30 cellular contexts compared by ENCODE assay signal in genomic region chr5:95699337-95699736, GRCh38. TPM values are rescaled to one million over a fixed set of nuclear protein-coding genes. Genes with fewer than 3 reads are reported as not detected.
DNase-seq lines count a peak whose midpoint lies in the region; ATAC-seq, FAIRE-seq and TF ChIP-seq lines count a peak whose summit lies in the region.
"Had no signal": no experiment of that assay in that cellular context is flagged by ENCODE, and none has a peak within 500 bp of the region (broad histone marks: within the 10 kb centered on the region; RNA-seq: fewer than 3 reads in every experiment).

No MANE protein-coding gene starts in this region.

- H3K27me3 Mint-ChIP-seq in mesothelial cell of epicardium (ENCODE audit: low read depth) (no peaks in the 10 kb centered on the region), osteocyte (ENCODE audit: unreplicated experiment) (no peaks in the 10 kb centered on the region)

- intact Hi-C loops in left cardiac atrium (cut with DNase I): no loop called here
- intact Hi-C loops in K562 (cut with micrococcal nuclease): no loop called here
- intact Hi-C loops in aorta (cut with DNase I): no loop called here

- H3K79me2 ChIP-seq in K562 (ENCODE audit: control insufficient read depth, insufficient read depth, low read length): no peaks in the 10 kb centered on the region

- no peak overlapping the region for H3K9ac ChIP-seq in K562 (ENCODE audit: insufficient read depth in 1 of 2, low read depth in 2 of 2, low read length in 2 of 2)
- H3K9ac ChIP-seq: BLaER1 had no signal

- no peak for TF ChIP-seq POLR2A in K562 (conservative IDR thresholded peaks at IDR 0.05)

- no peaks in the 10 kb centered on the region for H3K27me3 ChIP-seq in cardiac muscle cell
- no peaks in the 10 kb centered on the region for H3K27me3 ChIP-seq in K562 (ENCODE audit: control insufficient read depth in 2 of 2, insufficient read depth in 2 of 2, low read length in 2 of 2)
- no peaks in the 10 kb centered on the region for H3K27me3 ChIP-seq in aorta (ENCODE audit: control insufficient read depth in 1 of 2, insufficient read depth in 2 of 2, low read length in 1 of 2)
- H3K27me3 ChIP-seq: BE2C, BLaER1 had no signal

- H3K9me3 Mint-ChIP-seq in mesothelial cell of epicardium (no peaks in the 10 kb centered on the region), osteocyte (ENCODE audit: unreplicated experiment) (no peaks in the 10 kb centered on the region)
- H3K9me3 Mint-ChIP-seq: CD14-positive monocyte; CD4-positive, alpha-beta memory T cell had no signal

- CTCF ChIA-PET in K562 (lab: Yijun Ruan, JAX; ENCODE audit: low intra/inter-chr PET ratio): no interaction called here

- in situ Hi-C loops in K562 (cut with MboI): no loop called here

- ATAC-seq in left cardiac atrium (no peak), K562 (no peak), aorta (ENCODE audit: low FRiP score) (no peak), HG02852 (IDR thresholded peaks at IDR 0.05; ENCODE audit: unreplicated experiment) (no peak)
- ATAC-seq: GM12878 had no signal

- H3K36me3 ChIP-seq in cardiac muscle cell (no peaks in the 10 kb centered on the region), K562 (ENCODE audit: control insufficient read depth, insufficient read depth, low read length) (no peaks in the 10 kb centered on the region), aorta (ENCODE audit: control insufficient read depth in 1 of 2, insufficient read depth in 2 of 2, low read length in 1 of 2) (no peaks in the 10 kb centered on the region)
- H3K36me3 ChIP-seq: BE2C, BLaER1 had no signal

- POLR2A ChIA-PET in K562 (lab: Yijun Ruan, JAX): interaction anchor here (0.6 to 2.2 kb wide), 4 partner anchors 10 to 145 kb away, joined by 3 to 9 read pairs (median 4); partner anchors contain the start of genes RHOBTB3 and SKIC3

- H3K27ac Mint-ChIP-seq in mesothelial cell of epicardium (peak overlapping the region; percentile 1), osteocyte (ENCODE audit: unreplicated experiment) (no peak overlapping the region)
- H3K27ac Mint-ChIP-seq: CD14-positive monocyte; CD4-positive, CD25-positive, alpha-beta regulatory T cell; CD8-positive, alpha-beta memory T cell had no signal

- H3K9me3 ChIP-seq in cardiac muscle cell (ENCODE audit: low read depth): no peaks in the 10 kb centered on the region
- H3K9me3 ChIP-seq in K562 (replicated peaks; ENCODE audit: control insufficient read depth, insufficient read depth, low read depth, low read length): no peaks in the 10 kb centered on the region
- H3K9me3 ChIP-seq in aorta (ENCODE audit: control insufficient read depth, low read length): peaks cover 1% of the 10 kb centered on the region
- H3K9me3 ChIP-seq: BE2C, BLaER1 had no signal

- DNase-seq in cardiac muscle cell (ENCODE audit: low read depth in 1 of 2, low spot score in 1 of 2) (no peak), left cardiac atrium (no peak), K562 (ENCODE audit: extremely low read depth in 1 of 4, low spot score in 3 of 4) (no peak), mesothelial cell of epicardium (ENCODE audit: low spot score in 2 of 2, unreplicated experiment in 2 of 2) (no peak), osteocyte (ENCODE audit: extremely low spot score, unreplicated experiment) (no peak), aorta (no peak)
- DNase-seq: 8988T; ACHN; BE2C; C1 segment of cervical spinal cord; CD4-positive, alpha-beta memory T cell; CD4-positive, CD25-positive, alpha-beta regulatory T cell; CD8-positive, alpha-beta memory T cell; COR-L47; DMS 273 treated with DMSO at 0.1 percent for 48 hours; DMS153; DMS53; DMS79; DND-41; EL; GDM1 had no signal

- peak overlapping the region; percentile 98; the same call in 1 of the 2 replicates for H2AFZ ChIP-seq in K562 (ENCODE audit: low read depth, low read length)

- FAIRE-seq in K562 (lab: Jason Lieb, UNC): no peak
- FAIRE-seq: A204.1, GM12878, GM12892, GM18507 had no signal

- TF ChIP-seq CTCF in cardiac muscle cell (IDR thresholded peaks at IDR 0.05; ENCODE audit: low read depth, low read length) (no peak), K562 (IDR thresholded peaks at IDR 0.05 in 2 of 3, conservative IDR thresholded peaks at IDR 0.05 in 1 of 3; ENCODE audit: insufficient read depth in 2 of 3, low read depth in 1 of 3, low read length in 3 of 3) (no peak), mesothelial cell of epicardium (IDR thresholded peaks at IDR 0.05; ENCODE audit: unreplicated experiment) (no peak), osteocyte (IDR thresholded peaks at IDR 0.05) (no peak)

- H3K36me3 Mint-ChIP-seq in mesothelial cell of epicardium (no peaks in the 10 kb centered on the region), osteocyte (ENCODE audit: unreplicated experiment) (peaks cover 5% of the 10 kb centered on the region)
- H3K36me3 Mint-ChIP-seq: CD14-positive monocyte; CD4-positive, CD25-positive, alpha-beta regulatory T cell; CD8-positive, alpha-beta memory T cell had no signal

- H3K4me3 ChIP-seq in cardiac muscle cell (no peak overlapping the region), K562 (no peak overlapping the region), aorta (ENCODE audit: low read length in 2 of 2) (no peak overlapping the region)
- H3K4me3 ChIP-seq: BLaER1, GM12878 had no signal

- H3K9me1 ChIP-seq in K562 (ENCODE audit: control insufficient read depth, insufficient read depth, low read length): no peaks in the 10 kb centered on the region

- BruUV-seq in K562 (replicated peaks; lab: Mats Ljungman, UMichigan): no TSS peak

- H3K4me3 Mint-ChIP-seq in mesothelial cell of epicardium: no peak overlapping the region
- H3K4me3 Mint-ChIP-seq in osteocyte (ENCODE audit: unreplicated experiment): no peak overlapping the region
- H3K4me3 Mint-ChIP-seq: CD14-positive monocyte; CD4-positive, alpha-beta memory T cell; CD4-positive, CD25-positive, alpha-beta regulatory T cell; CD8-positive, alpha-beta memory T cell had no signal

- no peak for TF ChIP-seq RAD21 in K562 (CRISPR knock-in tag; conservative IDR thresholded peaks at IDR 0.05 in 1 of 2, IDR thresholded peaks at IDR 0.05 in 1 of 2)

- WGBS in K562 (ENCODE audit: insufficient coverage, low coverage, missing lambda C conversion rate): 93% methylated on average over 1 of the region's 1 CpG
- 97 to 99% methylated on average over 1 of the region's 1 CpG for WGBS in aorta, 2 donors

- H4K20me1 ChIP-seq in K562 (replicated peaks; ENCODE audit: control insufficient read depth, insufficient read depth, low read length): no peaks in the 10 kb centered on the region
- H4K20me1 ChIP-seq: BLaER1 had no signal

- TF ChIP-seq EP300 in K562 (IDR thresholded peaks at IDR 0.05; ENCODE audit: low read length): no peak

- H3K4me1 ChIP-seq in cardiac muscle cell (ENCODE audit: low read depth) (peaks cover 28% of the 10 kb centered on the region), K562 (replicated peaks in 1 of 2; ENCODE audit: control insufficient read depth in 2 of 2, insufficient read depth in 2 of 2, low read length in 2 of 2) (peaks cover 3 to 20% of the 10 kb centered on the region in 2 experiments; a peak in 3 of 5 replicates), aorta (ENCODE audit: control insufficient read depth in 1 of 2, insufficient read depth in 2 of 2, low read length in 2 of 2) (no peaks in the 10 kb centered on the region)
- H3K4me1 ChIP-seq: BLaER1 had no signal

- H3K27ac ChIP-seq in cardiac muscle cell: peak overlapping the region; percentile 81
- H3K27ac ChIP-seq in K562 (ENCODE audit: extremely low read depth, low read depth, low read length): no peak overlapping the region
- H3K27ac ChIP-seq in aorta (ENCODE audit: low read depth in 1 of 2, low read length in 2 of 2): no peak overlapping the region
- H3K27ac ChIP-seq: BLaER1 had no signal

- H3K4me2 ChIP-seq in K562 (ENCODE audit: insufficient read depth, low read length): no peak overlapping the region
- H3K4me2 ChIP-seq: BLaER1 had no signal

- H3K4me1 Mint-ChIP-seq in mesothelial cell of epicardium: peaks cover 22% of the 10 kb centered on the region
- peaks cover 44% of the 10 kb centered on the region for H3K4me1 Mint-ChIP-seq in osteocyte (ENCODE audit: unreplicated experiment)
- H3K4me1 Mint-ChIP-seq: CD14-positive monocyte; CD4-positive, alpha-beta memory T cell; CD4-positive, CD25-positive, alpha-beta regulatory T cell; CD8-positive, alpha-beta memory T cell had no signal

RNA-seq across cellular contexts. Expression of gene SPATA9, which starts 16.5 kb away (rescaled TPM):
- total RNA-seq in cardiac muscle cell: 0.45 and 1.0 TPM in 2 replicates
- 1.3 and 1.8 TPM in 2 replicates for polyA plus RNA-seq in cardiac muscle cell
- under 1 TPM; 0.21 to 0.47 TPM for total RNA-seq in left cardiac atrium
- not detected in 2 replicates for total RNA-seq in K562 (2011; cell fraction: chromatin; rRNA removed; ENCODE audit: low replicate concordance)
- total RNA-seq in K562 (2011; cell fraction: nucleolus; rRNA removed): not detected in 2 replicates
- not detected in 2 replicates for total RNA-seq in K562 (2011; cell fraction: nucleoplasm; rRNA removed)
- 0.24 TPM in 1 of 2 replicates, not detected in the other for total RNA-seq in K562 (2014; rRNA removed)
- total RNA-seq in K562 (2014; rRNA removed; fragmentation: Illumina TruSeq; extraction: Trizol): not detected in 2 replicates
- total RNA-seq in K562 (2015; rRNA removed; fragmentation: Illumina TruSeq; extraction: Trizol): 0.40 TPM in 1 of 2 replicates, not detected in the other
- total RNA-seq in K562 (2021): 0.11 TPM in 1 of 2 replicates, not detected in the other
- polyA plus RNA-seq in K562 (2011; rRNA removed): 0.28 and 0.38 TPM in 2 replicates
- polyA plus RNA-seq in K562 (2011; cell fraction: cytosol; rRNA removed): 0.09 TPM in 1 of 2 replicates, not detected in the other
- polyA plus RNA-seq in K562 (2011; cell fraction: nucleus; rRNA removed): 0.14 and 0.24 TPM in 2 replicates
- polyA plus RNA-seq in K562 (2012): 1.6 and 1.8 TPM in 2 replicates
- polyA plus RNA-seq in K562 (2014; fragmentation: Illumina TruSeq; extraction: Trizol): 0.16 TPM in 1 of 2 replicates, not detected in the other
- polyA plus RNA-seq in K562 (2014; fragmentation: Nextera tagmentation; extraction: Ambion mirVana): 1 to 10 TPM; 3.4 to 5.5 TPM
- polyA plus RNA-seq in K562 (2014; rRNA removed): 0.05 and 0.16 TPM in 2 replicates
- 0.18 TPM in 1 of 2 replicates, not detected in the other for polyA minus RNA-seq in K562 (2011; rRNA and poly(A)+ RNA removed)
- polyA minus RNA-seq in K562 (2011; cell fraction: cytosol; rRNA and poly(A)+ RNA removed): not detected in 2 replicates
- not detected in 2 replicates for polyA minus RNA-seq in K562 (2011; cell fraction: nucleus; rRNA and poly(A)+ RNA removed)
- 0.74 to 1.3 TPM (median 0.95 TPM) in 3 replicates for total RNA-seq in mesothelial cell of epicardium
- total RNA-seq in osteocyte: 3.0 and 3.8 TPM in 2 replicates
- under 1 TPM; 0.45 to 0.60 TPM for total RNA-seq in aorta
- polyA plus RNA-seq in aorta: under 1 TPM in 1 of 2 donors, not detected in 1; 0.38 TPM
- total RNA-seq: A673; CD4-positive, alpha-beta memory T cell; CD4-positive, CD25-positive, alpha-beta regulatory T cell; CD8-positive, alpha-beta memory T cell; G401 had no signal
- polyA plus RNA-seq: CD14-positive monocyte; CD8-positive, alpha-beta memory T cell had no signal

RNA-seq across cellular contexts. Expression of gene RHOBTB3, which starts 31.8 kb away (rescaled TPM):
- total RNA-seq in cardiac muscle cell (343 and 477 TPM in 2 replicates), left cardiac atrium (100 to 1,000 TPM; 101 to 110 TPM), K562 (2014; rRNA removed) (107 and 112 TPM in 2 replicates), K562 (2014; rRNA removed; fragmentation: Illumina TruSeq; extraction: Trizol) (142 and 164 TPM in 2 replicates), K562 (2015; rRNA removed; fragmentation: Illumina TruSeq; extraction: Trizol) (133 and 143 TPM in 2 replicates), K562 (2021) (124 and 142 TPM in 2 replicates), mesothelial cell of epicardium (146 to 154 TPM (median 153 TPM) in 3 replicates), osteocyte (190 and 208 TPM in 2 replicates), aorta (10 to 100 TPM; 36.8 to 53.2 TPM)
- polyA plus RNA-seq in cardiac muscle cell (455 and 589 TPM in 2 replicates), K562 (2011; rRNA removed) (128 and 166 TPM in 2 replicates), K562 (2014; fragmentation: Illumina TruSeq; extraction: Trizol) (111 and 115 TPM in 2 replicates), K562 (2014; fragmentation: Nextera tagmentation; extraction: Ambion mirVana) (10 to 100 TPM; 39.7 to 53.0 TPM), K562 (2014; rRNA removed) (78.4 and 81.2 TPM in 2 replicates), aorta (10 to 100 TPM; 11.8 to 13.4 TPM)
- total RNA-seq in K562 (2011; cell fraction: chromatin; rRNA removed; ENCODE audit: low replicate concordance): 221 and 302 TPM in 2 replicates
- total RNA-seq in K562 (2011; cell fraction: nucleolus; rRNA removed): 117 and 137 TPM in 2 replicates
- total RNA-seq in K562 (2011; cell fraction: nucleoplasm; rRNA removed): 147 and 234 TPM in 2 replicates
- polyA plus RNA-seq in K562 (2011; cell fraction: cytosol; rRNA removed): 180 and 257 TPM in 2 replicates
- 207 and 234 TPM in 2 replicates for polyA plus RNA-seq in K562 (2011; cell fraction: nucleus; rRNA removed)
- polyA plus RNA-seq in K562 (2012): 73.9 and 97.8 TPM in 2 replicates
- 373 and 438 TPM in 2 replicates for polyA minus RNA-seq in K562 (2011; rRNA and poly(A)+ RNA removed)
- 200 and 263 TPM in 2 replicates for polyA minus RNA-seq in K562 (2011; cell fraction: cytosol; rRNA and poly(A)+ RNA removed)
- polyA minus RNA-seq in K562 (2011; cell fraction: nucleus; rRNA and poly(A)+ RNA removed): 246 and 302 TPM in 2 replicates

RNA-seq across cellular contexts. Expression of gene RFESD, which starts 52.8 kb away (rescaled TPM):
- total RNA-seq in cardiac muscle cell: 0.11 and 1.3 TPM in 2 replicates
- polyA plus RNA-seq in cardiac muscle cell: 3.9 and 5.8 TPM in 2 replicates
- 1 to 10 TPM; 2.5 to 4.3 TPM for total RNA-seq in left cardiac atrium
- total RNA-seq in K562 (2011; cell fraction: chromatin; rRNA removed; ENCODE audit: low replicate concordance): 53.1 and 146 TPM in 2 replicates
- total RNA-seq in K562 (2011; cell fraction: nucleolus; rRNA removed): 30.5 and 38.8 TPM in 2 replicates
- total RNA-seq in K562 (2011; cell fraction: nucleoplasm; rRNA removed): 87.9 and 144 TPM in 2 replicates
- 59.6 and 62.3 TPM in 2 replicates for total RNA-seq in K562 (2014; rRNA removed)
- 192 and 220 TPM in 2 replicates for total RNA-seq in K562 (2014; rRNA removed; fragmentation: Illumina TruSeq; extraction: Trizol)
- total RNA-seq in K562 (2015; rRNA removed; fragmentation: Illumina TruSeq; extraction: Trizol): 128 and 140 TPM in 2 replicates
- 128 and 129 TPM in 2 replicates for total RNA-seq in K562 (2021)
- polyA plus RNA-seq in K562 (2011; rRNA removed): 106 and 218 TPM in 2 replicates
- polyA plus RNA-seq in K562 (2011; cell fraction: cytosol; rRNA removed): 21.1 and 32.0 TPM in 2 replicates
- polyA plus RNA-seq in K562 (2011; cell fraction: nucleus; rRNA removed): 44.8 and 55.3 TPM in 2 replicates
- 47.8 and 127 TPM in 2 replicates for polyA plus RNA-seq in K562 (2012)
- 120 and 129 TPM in 2 replicates for polyA plus RNA-seq in K562 (2014; fragmentation: Illumina TruSeq; extraction: Trizol)
- polyA plus RNA-seq in K562 (2014; fragmentation: Nextera tagmentation; extraction: Ambion mirVana): 100 to 1,000 TPM; 506 to 600 TPM
- polyA plus RNA-seq in K562 (2014; rRNA removed): 102 and 125 TPM in 2 replicates
- polyA minus RNA-seq in K562 (2011; rRNA and poly(A)+ RNA removed): 78.8 and 104 TPM in 2 replicates
- polyA minus RNA-seq in K562 (2011; cell fraction: cytosol; rRNA and poly(A)+ RNA removed): 27.6 and 34.3 TPM in 2 replicates
- polyA minus RNA-seq in K562 (2011; cell fraction: nucleus; rRNA and poly(A)+ RNA removed): 66.6 and 78.3 TPM in 2 replicates
- total RNA-seq in mesothelial cell of epicardium: 3.4 to 4.2 TPM (median 3.5 TPM) in 3 replicates
- 1.7 and 2.3 TPM in 2 replicates for total RNA-seq in osteocyte
- total RNA-seq in aorta: 1 to 10 TPM in 1 of 2 donors, under 1 TPM in 1; 0.75 to 3.4 TPM
- polyA plus RNA-seq in aorta: 1 to 10 TPM in 1 of 2 donors, under 1 TPM in 1; 0.50 to 1.3 TPM
